ENCODE assay signal across 8 cellular contexts in the genomic region with DNA sequence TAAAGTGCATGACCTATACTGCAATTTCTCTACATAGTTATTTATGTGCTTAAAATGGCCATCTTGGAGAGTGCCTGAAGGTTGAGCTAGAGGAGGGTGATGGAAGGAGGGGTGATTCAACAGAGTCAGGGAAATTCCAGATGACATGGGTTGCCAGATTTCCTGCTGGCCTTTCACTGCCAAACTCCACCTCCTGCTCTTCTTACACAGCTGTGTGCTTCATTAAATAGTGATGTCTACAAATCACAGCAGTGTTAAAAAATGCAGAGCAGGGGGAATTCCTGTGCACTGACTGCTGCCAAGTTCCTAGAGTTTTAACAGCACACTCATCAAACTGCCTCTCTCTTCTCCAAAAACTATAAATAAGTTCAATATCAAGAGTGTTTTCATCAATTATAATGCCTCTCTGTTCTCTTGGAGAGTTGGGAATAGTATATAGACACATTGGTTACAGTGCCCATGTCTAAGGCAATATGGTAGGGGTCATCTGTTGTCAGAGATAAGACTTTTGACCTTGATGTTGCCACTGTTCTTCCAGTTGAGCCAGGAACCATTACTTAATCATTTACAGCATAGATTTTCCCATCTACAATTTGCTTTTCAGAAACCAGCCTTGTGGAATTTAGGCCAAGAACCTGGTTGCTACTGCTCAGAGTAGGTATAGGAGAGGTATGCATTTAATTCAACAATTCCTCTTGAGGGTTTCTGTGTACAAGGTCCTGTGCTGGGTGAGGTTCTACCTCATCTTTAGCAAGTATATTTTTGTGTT.
A peak's percentile ranks its signal among the peaks of the same experiment; 100 is the strongest.
DNase-seq lines count a peak whose midpoint lies in the region; ATAC-seq and TF ChIP-seq lines count a peak whose summit lies in the region.

No MANE protein-coding gene starts in this region.

- ATAC-seq in GM18909 (IDR thresholded peaks at IDR 0.05; ENCODE audit: poor library complexity, unreplicated experiment) (peak; percentile 60), omental fat pad (ENCODE audit: low FRiP score) (peak; percentile 97)

- no peak overlapping the region for H3K4me3 ChIP-seq in choroid plexus epithelial cell (ENCODE audit: low read depth, low read length)

- TF ChIP-seq CTCF in choroid plexus epithelial cell (conservative IDR thresholded peaks at IDR 0.05; ENCODE audit: low read depth, low read length) (no peak), omental fat pad (IDR thresholded peaks at IDR 0.05) (no peak)

- DNase-seq in HK-2 (ENCODE audit: unreplicated experiment) (peak; percentile 78), choroid plexus epithelial cell (ENCODE audit: low read depth) (peak; percentile 98), omental fat pad (ENCODE audit: low spot score) (no peak), NCI-H1417 (lab: John Stamatoyannopoulos, UW) (no peak), anterior cingulate cortex (lab: John Stamatoyannopoulos, UW) (no peak), GM19240 (ENCODE audit: insufficient read length, low spot score) (no peak), middle frontal gyrus (ENCODE audit: extremely low spot score, low spot score) (no peak)

Comparison
In these comparisons a context has a peak if more than half of its experiments do, and no peak if none do; other contexts are left out.
1. DNase-seq: peak in HK-2 (single experiment) and choroid plexus epithelial cell (single experiment); none in omental fat pad (single experiment), NCI-H1417 (0 of 3), anterior cingulate cortex (0 of 58), GM19240 (single experiment) and middle frontal gyrus (single experiment).